ENCODE assay signal across 40 cellular contexts in genomic region chr3:136904746-136905145, GRCh38. TPM values are rescaled to one million over a fixed set of nuclear protein-coding genes. Genes with fewer than 3 reads are reported as not detected.
"Had no signal": no experiment of that assay in that cellular context is flagged by ENCODE, and none has a peak within 500 bp of the region (broad histone marks: within the 10 kb centered on the region; RNA-seq: fewer than 3 reads in every experiment).

No MANE protein-coding gene starts in this region.

- H3K27me3 Mint-ChIP-seq: activated naive CD4-positive, alpha-beta T cell treated with anti-CD3 and anti-CD28 coated beads, Interleukin-2, amount 10 ng/mL, durations not matched to agents 7 days and 5 days; activated naive CD4-positive, alpha-beta T cell treated with anti-CD3 and anti-CD28 coated beads, Interleukin-2, amount 50 U/mL, for 24 hours; activated naive CD8-positive, alpha-beta T cell; activated naive CD8-positive, alpha-beta T cell treated with anti-CD3 and anti-CD28 coated beads for 36 hours; activated naive CD8-positive, alpha-beta T cell treated with anti-CD3 and anti-CD28 coated beads, Interleukin-2, amount 10 ng/mL, durations not matched to agents 7 days and 5 days; activated naive CD8-positive, alpha-beta T cell treated with anti-CD3 and anti-CD28 coated beads, Interleukin-2, amount 50 U/mL, for 24 hours; activated T-cell treated with anti-CD3 and anti-CD28 coated beads, Interleukin-2, amount 50 U/mL, for 24 hours; activated T-helper 17 cell treated with anti-CD3 and anti-CD28 coated beads, Interleukin-2, amount 50 U/mL, for 72 hours; brain; central memory CD8-positive, alpha-beta T cell had no signal

- FAIRE-seq: astrocyte, bronchial epithelial cell had no signal

- ATAC-seq: activated naive CD4-positive, alpha-beta T cell treated with anti-CD3 and anti-CD28 coated beads, Interleukin-2, amount 50 U/mL, for 72 hours; activated naive CD8-positive, alpha-beta T cell treated with anti-CD3 and anti-CD28 coated beads, Interleukin-2, amount 50 U/mL, for 24 hours; activated T-cell treated with anti-CD3 and anti-CD28 coated beads, Interleukin-2, amount 50 U/mL, for 4 hours; activated T-cell treated with anti-CD3 and anti-CD28 coated beads, Interleukin-2, amount 50 U/mL, for 72 hours; activated T-helper 17 cell treated with anti-CD3 and anti-CD28 coated beads, Interleukin-2, amount 50 U/mL, for 72 hours; body of pancreas had no signal

- H3K4me3 Mint-ChIP-seq: activated naive CD4-positive, alpha-beta T cell treated with anti-CD3 and anti-CD28 coated beads for 36 hours; activated naive CD4-positive, alpha-beta T cell treated with anti-CD3 and anti-CD28 coated beads, Interleukin-2, amount 10 ng/mL, durations not matched to agents 7 days and 5 days; activated naive CD4-positive, alpha-beta T cell treated with anti-CD3 and anti-CD28 coated beads, Interleukin-2, amount 50 U/mL, for 24 hours; activated naive CD8-positive, alpha-beta T cell; activated naive CD8-positive, alpha-beta T cell treated with anti-CD3 and anti-CD28 coated beads for 36 hours; activated naive CD8-positive, alpha-beta T cell treated with anti-CD3 and anti-CD28 coated beads, Interleukin-2, amount 10 ng/mL, durations not matched to agents 7 days and 5 days; activated naive CD8-positive, alpha-beta T cell treated with anti-CD3 and anti-CD28 coated beads, Interleukin-2, amount 50 U/mL, for 24 hours; activated T-cell treated with anti-CD3 and anti-CD28 coated beads, Interleukin-2, amount 50 U/mL, for 24 hours; activated T-cell treated with anti-CD3 and anti-CD28 coated beads, Interleukin-2, amount 50 U/mL, for 4 hours; activated T-cell treated with anti-CD3 and anti-CD28 coated beads, Interleukin-2, amount 50 U/mL, for 72 hours; activated T-helper 1 cell treated with anti-CD3 and anti-CD28 coated beads, Interleukin-12 subunit alpha, Interleukin-12 subunit beta, Interleukin-2, Interleukin-4 antibody, amounts not matched to agents 30 ng/mL and 10 ng/mL and 1 ng/mL, durations not matched to agents 14 hours and 24 hours and 36 hours; activated T-helper 17 cell treated with anti-CD3 and anti-CD28 coated beads, Interleukin-2, amount 50 U/mL, for 72 hours; brain; central memory CD8-positive, alpha-beta T cell had no signal

- H3K4me3 ChIP-seq: adrenal gland, ascending aorta, body of pancreas, breast epithelium, cardiac muscle cell had no signal

- H3K27ac ChIP-seq: adrenal gland, ascending aorta, body of pancreas, brain microvascular endothelial cell, breast epithelium, cardiac muscle cell had no signal

- H3K27me3 ChIP-seq: adrenal gland, ascending aorta, body of pancreas, brain microvascular endothelial cell, breast epithelium, cardiac muscle cell had no signal

- H3K27ac Mint-ChIP-seq: activated naive CD4-positive, alpha-beta T cell treated with anti-CD3 and anti-CD28 coated beads, Interleukin-2, amount 10 ng/mL, durations not matched to agents 7 days and 5 days; activated naive CD4-positive, alpha-beta T cell treated with anti-CD3 and anti-CD28 coated beads, Interleukin-2, amount 50 U/mL, for 24 hours; activated naive CD4-positive, alpha-beta T cell treated with anti-CD3 and anti-CD28 coated beads, Interleukin-2, amount 50 U/mL, for 72 hours; activated naive CD8-positive, alpha-beta T cell; activated naive CD8-positive, alpha-beta T cell treated with anti-CD3 and anti-CD28 coated beads for 36 hours; activated naive CD8-positive, alpha-beta T cell treated with anti-CD3 and anti-CD28 coated beads, Interleukin-2, amount 10 ng/mL, durations not matched to agents 7 days and 5 days; activated naive CD8-positive, alpha-beta T cell treated with anti-CD3 and anti-CD28 coated beads, Interleukin-2, amount 50 U/mL, for 24 hours; activated T-cell treated with anti-CD3 and anti-CD28 coated beads, Interleukin-2, amount 50 U/mL, for 24 hours; activated T-helper 1 cell treated with anti-CD3 and anti-CD28 coated beads, Interleukin-12 subunit alpha, Interleukin-12 subunit beta, Interleukin-2, Interleukin-4 antibody, amounts not matched to agents 30 ng/mL and 10 ng/mL and 1 ng/mL, durations not matched to agents 14 hours and 24 hours and 36 hours; activated T-helper 17 cell treated with anti-CD3 and anti-CD28 coated beads, Interleukin-2, amount 50 U/mL, for 72 hours; activated T-helper 2 cell treated with anti-CD3 and anti-CD28 coated beads, Interferon-gamma antibody, Interleukin-2, Interleukin-4, amounts not matched to agents 10 μg/mL and 5 μg/mL and 100 μg/mL, durations not matched to agents 14 hours and 24 hours and 36 hours; brain had no signal

- DNase-seq: activated effector memory CD4-positive, alpha-beta T cell treated with anti-CD3 and anti-CD28 coated beads, Interleukin-2, amount 50 U/mL, for 16 hours; activated effector memory CD4-positive, alpha-beta T cell treated with Interleukin-2 at 50 U/mL for 16 hours; activated gamma-delta T cell; activated gamma-delta T cell treated with Interleukin-2 at 50 U/mL for 16 hours; activated naive CD4-positive, alpha-beta T cell; activated naive CD4-positive, alpha-beta T cell treated with anti-CD3 and anti-CD28 coated beads for 36 hours; activated naive CD4-positive, alpha-beta T cell treated with anti-CD3 and anti-CD28 coated beads, Interleukin-2, amount 10 ng/mL, durations not matched to agents 7 days and 5 days; activated naive CD4-positive, alpha-beta T cell treated with anti-CD3 and anti-CD28 coated beads, Interleukin-2, amount 50 U/mL, for 16 hours; activated naive CD4-positive, alpha-beta T cell treated with Interleukin-2 at 50 U/mL for 16 hours; activated naive CD8-positive, alpha-beta T cell treated with anti-CD3 and anti-CD28 coated beads for 36 hours; activated naive CD8-positive, alpha-beta T cell treated with anti-CD3 and anti-CD28 coated beads, Interleukin-2, amount 10 ng/mL, durations not matched to agents 7 days and 5 days; activated naive CD8-positive, alpha-beta T cell treated with anti-CD3 and anti-CD28 coated beads, Interleukin-2, amount 50 U/mL, for 24 hours; activated T-cell treated with anti-CD3 and anti-CD28 coated beads, Interleukin-2, amount 50 U/mL, for 1 hour; activated T-cell treated with anti-CD3 and anti-CD28 coated beads, Interleukin-2, amount 50 U/mL, for 24 hours; activated T-cell treated with anti-CD3 and anti-CD28 coated beads, Interleukin-2, amount 50 U/mL, for 4 hours; activated T-cell treated with anti-CD3 and anti-CD28 coated beads, Interleukin-2, amount 50 U/mL, for 48 hours; activated T-cell treated with anti-CD3 and anti-CD28 coated beads, Interleukin-2, amount 50 U/mL, for 72 hours; adrenal gland; amniotic stem cell; amygdala; anterior cingulate cortex; aorta; body of pancreas; brain microvascular endothelial cell; caudate nucleus; central memory CD4-positive, alpha-beta T cell; cerebellar nuclear complex had no signal

- H3K36me3 ChIP-seq: adrenal gland, brain microvascular endothelial cell, breast epithelium, cardiac muscle cell had no signal

- H3K4me1 ChIP-seq: ascending aorta had no signal

RNA-seq across cellular contexts. Expression of gene IL20RB, which starts 53.0 kb away (rescaled TPM):
- total RNA-seq: ascending aorta had no signal
